ENCODE assay signal across 21 cellular contexts in the genomic region with DNA sequence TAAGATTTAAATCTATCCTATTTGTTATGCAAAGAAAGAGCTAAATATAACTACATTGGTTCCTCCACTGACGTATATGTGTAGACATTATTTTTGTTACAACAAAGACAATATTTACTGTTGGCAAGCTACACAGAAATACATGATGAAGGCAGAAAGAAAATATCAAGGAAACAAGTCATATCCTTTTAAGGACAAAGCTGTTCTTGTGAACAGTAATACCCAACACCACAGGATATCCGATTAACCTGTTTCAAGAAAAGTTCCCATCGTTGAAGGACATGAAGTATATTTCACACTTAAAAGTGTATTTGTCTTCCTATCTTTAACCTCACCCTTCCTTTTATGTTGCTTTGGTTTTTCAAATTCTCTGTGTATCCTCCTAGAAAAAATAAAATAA.
DNase-seq lines count a peak whose midpoint lies in the region; ATAC-seq and TF ChIP-seq lines count a peak whose summit lies in the region.
"Had no signal": no experiment of that assay in that cellular context is flagged by ENCODE, and none has a peak within 500 bp of the region (broad histone marks: within the 10 kb centered on the region; RNA-seq: fewer than 3 reads in every experiment).

No MANE protein-coding gene starts in this region.

- no peak for TF ChIP-seq POLR2A in body of pancreas (IDR thresholded peaks at IDR 0.05)

- DNase-seq in Jurkat, Clone E6-1 (ENCODE audit: low read depth, low spot score) = peak; percentile 61
- peak; percentile 11 for DNase-seq in left kidney (ENCODE audit: low read depth, low spot score)
- DNase-seq in smooth muscle cell (lab: John Stamatoyannopoulos, UW; ENCODE audit: unreplicated experiment) = no peak
- DNase-seq in body of pancreas = no peak
- DNase-seq: ACHN; CD4-positive, alpha-beta memory T cell; GDM1; NCI-H1092 treated with DMSO at 0.1 percent for 48 hours; NCI-H1436 treated with DMSO at 0.1 percent for 48 hours; NCI-H1930; NCI-H2227 treated with DMSO at 0.1 percent for 48 hours; NCI-H510A treated with DMSO at 0.1 percent for 48 hours; NCI-H82; Peyer's patch had no signal

- H2AFZ ChIP-seq in smooth muscle cell (ENCODE audit: low read depth) = no peak overlapping the region

- H3F3A ChIP-seq in smooth muscle cell (ENCODE audit: low read depth) = no peaks in the 10 kb centered on the region

- H3K27me3 ChIP-seq in smooth muscle cell (ENCODE audit: low read depth) (no peaks in the 10 kb centered on the region), body of pancreas (no peaks in the 10 kb centered on the region)
- H3K27me3 ChIP-seq: BLaER1 treated with 17β-estradiol and CSF1 and Interleukin-3, amounts not matched to agents 10 nM and 100 nM; Peyer's patch had no signal

- no peaks in the 10 kb centered on the region for H3K36me3 ChIP-seq in smooth muscle cell (ENCODE audit: low read depth)
- no peaks in the 10 kb centered on the region for H3K36me3 ChIP-seq in body of pancreas (replicated peaks in 1 of 2; ENCODE audit: insufficient read depth in 1 of 2, low read depth in 2 of 2)
- H3K36me3 ChIP-seq: BLaER1 treated with 17β-estradiol and CSF1 and Interleukin-3, amounts not matched to agents 10 nM and 100 nM; Peyer's patch had no signal

- H3K4me1 ChIP-seq in smooth muscle cell (ENCODE audit: low read depth) (no peaks in the 10 kb centered on the region), body of pancreas (no peaks in the 10 kb centered on the region)
- H3K4me1 ChIP-seq: Peyer's patch had no signal

- no peaks in the 10 kb centered on the region for H4K20me1 ChIP-seq in smooth muscle cell (ENCODE audit: low read depth)
- H4K20me1 ChIP-seq: BLaER1 treated with 17β-estradiol and CSF1 and Interleukin-3, amounts not matched to agents 10 nM and 100 nM had no signal

- no peak overlapping the region for H3K4me3 ChIP-seq in Jurkat, Clone E6-1 (ENCODE audit: low read length)
- no peak overlapping the region for H3K4me3 ChIP-seq in smooth muscle cell
- no peak overlapping the region for H3K4me3 ChIP-seq in body of pancreas
- H3K4me3 ChIP-seq: BLaER1 treated with 17β-estradiol and CSF1 and Interleukin-3, amounts not matched to agents 10 nM and 100 nM; K562; Peyer's patch had no signal

- H3K79me2 ChIP-seq in smooth muscle cell (ENCODE audit: low read depth) = no peaks in the 10 kb centered on the region

- no peak overlapping the region for H3K9ac ChIP-seq in smooth muscle cell (ENCODE audit: low read depth)
- H3K9ac ChIP-seq: BLaER1 treated with 17β-estradiol and CSF1 and Interleukin-3, amounts not matched to agents 10 nM and 100 nM had no signal

- no peaks in the 10 kb centered on the region for H3K9me3 ChIP-seq in smooth muscle cell (replicated peaks; ENCODE audit: low read depth)
- H3K9me3 ChIP-seq in body of pancreas = no peaks in the 10 kb centered on the region
- H3K9me3 ChIP-seq: Peyer's patch had no signal

- TF ChIP-seq CTCF in smooth muscle cell (IDR thresholded peaks at IDR 0.05; ENCODE audit: borderline replicate concordance, insufficient read depth, poor library complexity, severe bottlenecking) = no peak
- TF ChIP-seq CTCF in body of pancreas (IDR thresholded peaks at IDR 0.05) = no peak

- 89% methylated on average over 3 of the region's 3 CpGs for WGBS in smooth muscle cell (ENCODE audit: low lambda C conversion rate)
- 55 to 69% methylated on average over 3 of the region's 3 CpGs for WGBS in body of pancreas, 2 donors

- peak; percentile 91 for ATAC-seq in GM18907 (IDR thresholded peaks at IDR 0.05; ENCODE audit: unreplicated experiment)
- ATAC-seq in HG02981 (IDR thresholded peaks at IDR 0.05; ENCODE audit: unreplicated experiment) = peak; percentile 77
- no peak for ATAC-seq in HG02840 (IDR thresholded peaks at IDR 0.05; ENCODE audit: low FRiP score, unreplicated experiment)
- no peak for ATAC-seq in GM21390 (IDR thresholded peaks at IDR 0.05; ENCODE audit: unreplicated experiment)
- no peak for ATAC-seq in body of pancreas
- ATAC-seq: K562, SK-N-SH treated with all-trans-retinoic acid at 6 μM for 48 hours had no signal

- H3K4me2 ChIP-seq in smooth muscle cell = no peak overlapping the region

- intact Hi-C loops in body of pancreas (cut with DNase I) = no loop called here

- H3K27ac ChIP-seq in smooth muscle cell (ENCODE audit: low read depth) = no peak overlapping the region
- no peak overlapping the region for H3K27ac ChIP-seq in body of pancreas
- H3K27ac ChIP-seq: BLaER1 treated with 17β-estradiol and CSF1 and Interleukin-3, amounts not matched to agents 10 nM and 100 nM; Peyer's patch had no signal

Comparison
In these comparisons a context has a peak if more than half of its experiments do, and no peak if none do; other contexts are left out.
1. ATAC-seq: peak in GM18907 (single experiment) and HG02981 (single experiment); none in HG02840 (single experiment), GM21390 (single experiment) and body of pancreas (single experiment).
2. DNase-seq: peak in Jurkat, Clone E6-1 (single experiment) and left kidney (single experiment); none in smooth muscle cell (single experiment) and body of pancreas (0 of 4).